ENCODE assay signal across 21 cellular contexts in the genomic region with DNA sequence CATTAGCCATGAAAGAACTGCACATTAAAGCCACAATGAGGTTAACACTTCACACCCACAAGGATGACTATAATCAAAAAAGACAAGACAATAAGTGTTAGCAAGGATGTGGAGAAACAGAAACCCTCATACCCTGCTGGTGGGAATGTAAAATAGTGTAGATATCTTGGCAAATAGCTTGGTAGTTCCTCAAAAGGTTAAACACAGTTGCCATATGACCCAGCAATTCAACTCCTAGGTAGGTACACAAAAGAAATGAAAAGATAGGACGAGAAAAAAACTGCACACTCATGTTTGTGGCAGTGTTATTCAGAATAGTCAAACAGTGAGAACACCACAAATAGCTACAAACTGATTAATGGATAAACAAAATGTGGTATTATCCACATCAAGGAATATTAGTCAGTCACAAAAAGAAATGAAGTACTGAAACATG.
DNase-seq lines count a peak whose midpoint lies in the region; ATAC-seq and TF ChIP-seq lines count a peak whose summit lies in the region.
"Had no signal": no experiment of that assay in that cellular context is flagged by ENCODE, and none has a peak within 500 bp of the region (broad histone marks: within the 10 kb centered on the region; RNA-seq: fewer than 3 reads in every experiment).

No MANE protein-coding gene starts in this region.

- peaks cover 27% of the 10 kb centered on the region for H3K36me3 Mint-ChIP-seq in activated naive CD8-positive, alpha-beta T cell treated with anti-CD3 and anti-CD28 coated beads, Interleukin-2, amount 50 U/mL, for 24 hours (ENCODE audit: low read depth)

- H3K9me2 ChIP-seq in HCT116 (ENCODE audit: insufficient read depth) = no peaks in the 10 kb centered on the region

- TF ChIP-seq CTCF in HCT116 (IDR thresholded peaks at IDR 0.05 in 2 of 3, conservative IDR thresholded peaks at IDR 0.05 in 1 of 3; ENCODE audit: borderline replicate concordance in 1 of 3, insufficient read depth in 1 of 3, low read depth in 2 of 3, low read length in 2 of 3) (peak in 2 of 3 experiments; percentile 8 to 20; a peak in 1 of 6 replicates), gastroesophageal sphincter (IDR thresholded peaks at IDR 0.05) (no peak), right atrium auricular region (IDR thresholded peaks at IDR 0.05) (no peak)

- intact Hi-C loops in HCT116 (cut with micrococcal nuclease) = no loop called here

- CTCF ChIA-PET in HCT116 (lab: Charles Lee) = no interaction called here

- H3K4me3 ChIP-seq in HCT116 (replicated peaks in 1 of 2; ENCODE audit: low read depth in 1 of 2, low read length in 2 of 2) = no peak overlapping the region
- H3K4me3 ChIP-seq in gastroesophageal sphincter = no peak overlapping the region
- H3K4me3 ChIP-seq in right atrium auricular region = no peak overlapping the region
- H3K4me3 ChIP-seq: BLaER1 treated with 17β-estradiol and CSF1 and Interleukin-3, amounts not matched to agents 10 nM and 100 nM; body of pancreas; lower lobe of right lung; psoas muscle had no signal

- H3K27ac Mint-ChIP-seq in activated naive CD8-positive, alpha-beta T cell treated with anti-CD3 and anti-CD28 coated beads, Interleukin-2, amount 50 U/mL, for 24 hours = peak overlapping the region; percentile 18
- H3K27ac Mint-ChIP-seq: nephron; stimulated activated naive B cell treated with anti-CD40 and anti-IgM and Interleukin-4, amounts not matched to agents 10 μg/mL and 1 μg/mL and 100 μg/mL, for 72 hours; type B pancreatic cell had no signal

- ATAC-seq in HCT116 (no peak), gastroesophageal sphincter (no peak)
- ATAC-seq in activated naive CD8-positive, alpha-beta T cell treated with anti-CD3 and anti-CD28 coated beads, Interleukin-2, amount 50 U/mL, for 24 hours = peak; percentile 94
- ATAC-seq: body of pancreas; lower lobe of right lung; Panc1; psoas muscle; stimulated activated naive B cell treated with anti-CD40 and anti-IgM and Interleukin-4, amounts not matched to agents 10 μg/mL and 1 μg/mL and 100 μg/mL, for 72 hours had no signal

- H3K9me3 ChIP-seq in HCT116 (ENCODE audit: control insufficient read depth in 1 of 2, insufficient read depth in 1 of 2, low read depth in 1 of 2, low read length in 2 of 2) (no peaks in the 10 kb centered on the region), gastroesophageal sphincter (no peaks in the 10 kb centered on the region), right atrium auricular region (no peaks in the 10 kb centered on the region)
- H3K9me3 ChIP-seq: body of pancreas, lower lobe of right lung, psoas muscle had no signal

- TF ChIP-seq RAD21 in HCT116 (IDR thresholded peaks at IDR 0.05; ENCODE audit: low read depth) = no peak

- no peaks in the 10 kb centered on the region for H3K27me3 Mint-ChIP-seq in activated naive CD8-positive, alpha-beta T cell treated with anti-CD3 and anti-CD28 coated beads, Interleukin-2, amount 50 U/mL, for 24 hours
- H3K27me3 Mint-ChIP-seq: stimulated activated naive B cell treated with anti-CD40 and anti-IgM and Interleukin-4, amounts not matched to agents 10 μg/mL and 1 μg/mL and 100 μg/mL, for 72 hours; type B pancreatic cell had no signal

- POLR2A ChIA-PET in HCT116 (lab: Charles Lee) = interaction anchor here (0.6 kb wide), 1 partner anchor 27 kb away, joined by 3 read pairs; no protein-coding TSS in a partner anchor

- H3K27ac ChIP-seq in HCT116 (ENCODE audit: low read depth, low read length) = no peak overlapping the region
- no peak overlapping the region for H3K27ac ChIP-seq in gastroesophageal sphincter
- H3K27ac ChIP-seq in right atrium auricular region = no peak overlapping the region
- H3K27ac ChIP-seq: 22Rv1; BLaER1 treated with 17β-estradiol and CSF1 and Interleukin-3, amounts not matched to agents 10 nM and 100 nM; body of pancreas; lower lobe of right lung; psoas muscle had no signal

- 90 to 92% methylated on average over 1 of the region's 1 CpG for WGBS in gastroesophageal sphincter (ENCODE audit: low coverage in 1 of 2), 2 donors

- no peaks in the 10 kb centered on the region; the same call in 1 of the 2 replicates for H4K20me1 ChIP-seq in HCT116 (ENCODE audit: insufficient read depth)

- no peak for TF ChIP-seq EP300 in gastroesophageal sphincter (IDR thresholded peaks at IDR 0.05)

- H3K4me1 ChIP-seq in HCT116 (ENCODE audit: control insufficient read depth in 1 of 2, insufficient read depth in 2 of 2, low read length in 2 of 2) (no peaks in the 10 kb centered on the region), gastroesophageal sphincter (no peaks in the 10 kb centered on the region), right atrium auricular region (no peaks in the 10 kb centered on the region)
- H3K4me1 ChIP-seq: BLaER1 treated with 17β-estradiol and CSF1 and Interleukin-3, amounts not matched to agents 10 nM and 100 nM; body of pancreas; lower lobe of right lung; psoas muscle had no signal

- no peak overlapping the region for H2AFZ ChIP-seq in HCT116 (ENCODE audit: low read depth, low read length, poor library complexity, severe bottlenecking)

- no peak overlapping the region for H3K4me3 Mint-ChIP-seq in activated naive CD8-positive, alpha-beta T cell treated with anti-CD3 and anti-CD28 coated beads, Interleukin-2, amount 50 U/mL, for 24 hours
- H3K4me3 Mint-ChIP-seq: nephron; stimulated activated naive B cell treated with anti-CD40 and anti-IgM and Interleukin-4, amounts not matched to agents 10 μg/mL and 1 μg/mL and 100 μg/mL, for 72 hours; type B pancreatic cell had no signal

- H3K79me2 ChIP-seq in HCT116 (ENCODE audit: insufficient read depth, low read length) = no peaks in the 10 kb centered on the region

- peak; percentile 39 for DNase-seq in SIG-M5 treated with dmso at 0.1 percent for 504 hours (lab: John Stamatoyannopoulos, UW; ENCODE audit: unreplicated experiment)
- DNase-seq in SIG-M5 (lab: John Stamatoyannopoulos, UW) = no peak
- no peak for DNase-seq in HCT116 (ENCODE audit: low read depth, low spot score)
- DNase-seq in activated naive CD8-positive, alpha-beta T cell treated with anti-CD3 and anti-CD28 coated beads, Interleukin-2, amount 50 U/mL, for 24 hours = no peak
- DNase-seq in myocyte (ENCODE audit: low read depth) = peak; percentile 20
- DNase-seq in NCI-H2029 treated with DMSO at 0.1 percent for 48 hours (lab: John Stamatoyannopoulos, UW) = no peak
- DNase-seq in right atrium auricular region (ENCODE audit: low spot score) = no peak
- DNase-seq: activated naive CD4-positive, alpha-beta T cell; body of pancreas; DMS 273 treated with DMSO at 0.1 percent for 48 hours; lower lobe of right lung; NCI-H1436 treated with DMSO at 0.1 percent for 48 hours; NCI-H82; psoas muscle; stimulated activated naive B cell treated with anti-CD40 and anti-IgM and Interleukin-4, amounts not matched to agents 10 μg/mL and 1 μg/mL and 100 μg/mL, for 72 hours had no signal

- TF ChIP-seq POLR2A in HCT116 (IDR thresholded peaks at IDR 0.05; ENCODE audit: borderline replicate concordance, extremely low read depth, insufficient read depth, insufficient read length) (no peak), gastroesophageal sphincter (IDR thresholded peaks at IDR 0.05) (no peak)

- BruUV-seq in HCT116 (replicated peaks; lab: Mats Ljungman, UMichigan) = no TSS peak

- no peak overlapping the region for H3K9ac ChIP-seq in HCT116 (ENCODE audit: low read length)
- H3K9ac ChIP-seq: BLaER1 treated with 17β-estradiol and CSF1 and Interleukin-3, amounts not matched to agents 10 nM and 100 nM had no signal

- RAD21 ChIA-PET in HCT116 (lab: Charles Lee; ENCODE audit: low non-redundant PET in 1 of 2, low total read pairs in 2 of 2, uncharacterized antibody in 2 of 2, unreplicated experiment in 2 of 2) = no interaction called here

- peaks cover 13% of the 10 kb centered on the region for H3K4me1 Mint-ChIP-seq in activated naive CD8-positive, alpha-beta T cell treated with anti-CD3 and anti-CD28 coated beads, Interleukin-2, amount 50 U/mL, for 24 hours
- H3K4me1 Mint-ChIP-seq: nephron; stimulated activated naive B cell treated with anti-CD40 and anti-IgM and Interleukin-4, amounts not matched to agents 10 μg/mL and 1 μg/mL and 100 μg/mL, for 72 hours had no signal

- H3K27me3 ChIP-seq in HCT116 (ENCODE audit: insufficient read depth, low read length) (no peaks in the 10 kb centered on the region), gastroesophageal sphincter (no peaks in the 10 kb centered on the region), right atrium auricular region (no peaks in the 10 kb centered on the region)
- H3K27me3 ChIP-seq: BLaER1 treated with 17β-estradiol and CSF1 and Interleukin-3, amounts not matched to agents 10 nM and 100 nM; body of pancreas had no signal

- no peaks in the 10 kb centered on the region for H3K9me3 Mint-ChIP-seq in activated naive CD8-positive, alpha-beta T cell treated with anti-CD3 and anti-CD28 coated beads, Interleukin-2, amount 50 U/mL, for 24 hours
- H3K9me3 Mint-ChIP-seq: stimulated activated naive B cell treated with anti-CD40 and anti-IgM and Interleukin-4, amounts not matched to agents 10 μg/mL and 1 μg/mL and 100 μg/mL, for 72 hours; type B pancreatic cell had no signal

- H3K36me3 ChIP-seq in HCT116 (ENCODE audit: control insufficient read depth in 1 of 2, insufficient read depth in 2 of 2, low read length in 2 of 2) (peaks cover 20 to 29% of the 10 kb centered on the region in 2 experiments), gastroesophageal sphincter (peaks cover 3 to 90% of the 10 kb centered on the region in 2 donors), right atrium auricular region (peaks cover 57% of the 10 kb centered on the region)

- H3K4me2 ChIP-seq in HCT116 (ENCODE audit: low read length) = no peak overlapping the region
- H3K4me2 ChIP-seq: BLaER1 treated with 17β-estradiol and CSF1 and Interleukin-3, amounts not matched to agents 10 nM and 100 nM had no signal

TF ChIP-seq in HCT116, 20 proteins besides CTCF, POLR2A, EP300 and RAD21:
- TF ChIP-seq ZFX (IDR thresholded peaks at IDR 0.05) = no peak
- TF ChIP-seq SP1 (IDR thresholded peaks at IDR 0.05; ENCODE audit: low read depth) = no peak
- TF ChIP-seq EZH2 (IDR thresholded peaks at IDR 0.05) = no peak

Comparison
In these comparisons a context has a peak if more than half of its experiments do, and no peak if none do; other contexts are left out.
1. DNase-seq: peak in SIG-M5 treated with dmso at 0.1 percent for 504 hours (single experiment) and myocyte (single experiment); none in SIG-M5 (single experiment), HCT116 (single experiment), activated naive CD8-positive, alpha-beta T cell treated with anti-CD3 and anti-CD28 coated beads, Interleukin-2, amount 50 U/mL, for 24 hours (single experiment), NCI-H2029 treated with DMSO at 0.1 percent for 48 hours (single experiment) and right atrium auricular region (single experiment).
2. CTCF ChIP-seq: peak in HCT116 (2 of 3); none in gastroesophageal sphincter (0 of 4) and right atrium auricular region (0 of 2).